In genomic region chr10:119284679-119285096, GRCh38 we compare ENCODE assay signal across 12 cellular contexts.
A peak's percentile ranks its signal among the peaks of the same experiment; 100 is the strongest.
DNase-seq lines count a peak whose midpoint lies in the region; ATAC-seq, FAIRE-seq and TF ChIP-seq lines count a peak whose summit lies in the region.
"Had no signal": no experiment of that assay in that cellular context is flagged by ENCODE, and none has a peak within 500 bp of the region (broad histone marks: within the 10 kb centered on the region; RNA-seq: fewer than 3 reads in every experiment).

No MANE protein-coding gene starts in this region.

- no TSS peak for BruUV-seq in GM12878 (replicated peaks; lab: Mats Ljungman, UMichigan)

- H3K79me2 ChIP-seq in GM12878 (ENCODE audit: control insufficient read depth, insufficient read depth, low read length) = peaks cover 8% of the 10 kb centered on the region

- peak overlapping the region; percentile 18; the same call in 1 of the 2 replicates for H3K4me2 ChIP-seq in GM12878 (ENCODE audit: control insufficient read depth, insufficient read depth)

- H3K27ac Mint-ChIP-seq in activated CD4-positive, alpha-beta T cell treated with anti-CD3 and anti-CD28 coated beads, Interleukin-2, amount 10 ng/mL, durations not matched to agents 24 days and 14 days = peak overlapping the region; percentile 70

- TF ChIP-seq CTCF in GM12878 (IDR thresholded peaks at IDR 0.05 in 2 of 3, conservative IDR thresholded peaks at IDR 0.05 in 1 of 3; ENCODE audit: control insufficient read depth in 2 of 3, extremely low read depth in 1 of 3, insufficient read depth in 1 of 3, low read depth in 3 of 3, low read length in 3 of 3) = no peak
- TF ChIP-seq CTCF in testis (IDR thresholded peaks at IDR 0.05) = no peak

- no peaks in the 10 kb centered on the region for H3K9me3 Mint-ChIP-seq in activated CD4-positive, alpha-beta T cell treated with anti-CD3 and anti-CD28 coated beads, Interleukin-2, amount 10 ng/mL, durations not matched to agents 24 days and 14 days

- no peak for ATAC-seq in GM12878

- H3K27ac ChIP-seq in GM12878 (ENCODE audit: control insufficient read depth, insufficient read depth) (0 out of 2 replicates have a peak overlapping the region, but pooled peaks have one; percentile 54), muscle layer of duodenum (ENCODE audit: low read length) (peak overlapping the region; percentile 36), testis (peak overlapping the region in 1 of 2 donors; percentile 53)

- H3K4me3 ChIP-seq in GM12878 = no peak overlapping the region
- H3K4me3 ChIP-seq in muscle layer of duodenum (ENCODE audit: low read depth in 1 of 2, low read length in 2 of 2) = no peak overlapping the region
- no peak overlapping the region for H3K4me3 ChIP-seq in testis

- peaks cover 68% of the 10 kb centered on the region for H3K4me1 Mint-ChIP-seq in activated CD4-positive, alpha-beta T cell treated with anti-CD3 and anti-CD28 coated beads, Interleukin-2, amount 10 ng/mL, durations not matched to agents 24 days and 14 days

- TF ChIP-seq RAD21 in GM12878 (IDR thresholded peaks at IDR 0.05; ENCODE audit: insufficient read depth, low read depth, low read length) = no peak

- H3K36me3 ChIP-seq in GM12878 (ENCODE audit: control insufficient read depth in 2 of 2, insufficient read depth in 2 of 2, low read length in 1 of 2) (no peaks in the 10 kb centered on the region), muscle layer of duodenum (ENCODE audit: control insufficient read depth in 1 of 2, insufficient read depth in 2 of 2, low read length in 2 of 2) (no peaks in the 10 kb centered on the region), testis (ENCODE audit: low read depth, missing control alignments) (no peaks in the 10 kb centered on the region)

- no peaks in the 10 kb centered on the region for H4K20me1 ChIP-seq in GM12878 (ENCODE audit: control insufficient read depth, insufficient read depth)

- H3K4me3 Mint-ChIP-seq in activated CD4-positive, alpha-beta T cell treated with anti-CD3 and anti-CD28 coated beads, Interleukin-2, amount 10 ng/mL, durations not matched to agents 24 days and 14 days = peak overlapping the region; percentile 67

- no peak for DNase-seq in activated CD4-positive, alpha-beta T cell treated with anti-CD3 and anti-CD28 coated beads, Interleukin-2, amount 10 ng/mL, durations not matched to agents 24 days and 14 days
- no peak for DNase-seq in activated CD4-positive, alpha-beta T cell treated with anti-CD3 and anti-CD28 coated beads for 1 hour
- DNase-seq in GM12878 (ENCODE audit: low read depth, low spot score) (no peak), testis (peak; percentile 49), NCI-H2029 (lab: John Stamatoyannopoulos, UW) (no peak), GDM1 (lab: John Stamatoyannopoulos, UW) (no peak), OCI-M1 (lab: John Stamatoyannopoulos, UW) (no peak)
- DNase-seq: DMS53; NCI-H187; NK-92 treated with Interleukin-12 subunit alpha and Interleukin-12 subunit beta, amount 100 ng/mL, for 24 hours; SW 1271 had no signal

- SMC1A ChIA-PET in GM12878 (lab: Charles Lee; ENCODE audit: uncharacterized antibody, unreplicated experiment) = interaction anchor here (1.4 kb wide), 1 partner anchor 11 kb away, joined by 4 read pairs; no protein-coding TSS in a partner anchor

- no peaks in the 10 kb centered on the region for H3K27me3 ChIP-seq in GM12878 (replicated peaks in 1 of 2; ENCODE audit: control insufficient read depth in 2 of 2, insufficient read depth in 2 of 2, low read length in 1 of 2)
- H3K27me3 ChIP-seq in muscle layer of duodenum (ENCODE audit: low read depth, low read length) = no peaks in the 10 kb centered on the region
- no peaks in the 10 kb centered on the region for H3K27me3 ChIP-seq in testis

- in situ Hi-C loops in GM12878 (cut with MboI) = no loop called here

- H3K9me3 ChIP-seq in GM12878 (replicated peaks; ENCODE audit: control insufficient read depth, insufficient read depth, low read length) (no peaks in the 10 kb centered on the region), muscle layer of duodenum (ENCODE audit: control insufficient read depth in 1 of 2, low read length in 2 of 2) (no peaks in the 10 kb centered on the region), testis (no peaks in the 10 kb centered on the region)

- CTCF ChIA-PET in GM12878 (lab: Yijun Ruan, JAX) = no interaction called here

- no peak overlapping the region for H2AFZ ChIP-seq in GM12878 (ENCODE audit: control insufficient read depth, low read depth, low read length)

- 85% methylated on average over 7 of the region's 7 CpGs for WGBS in GM12878 (ENCODE audit: insufficient coverage, insufficient replicate concordance, low lambda C conversion rate, missing lambda C conversion rate)
- WGBS in testis, 2 donors = 44 to 52% methylated on average over 3 to 7 of the region's 7 CpGs

- POLR2A ChIA-PET in GM12878 (lab: Charles Lee) = no interaction called here

- peaks cover 2% of the 10 kb centered on the region for H3K36me3 Mint-ChIP-seq in activated CD4-positive, alpha-beta T cell treated with anti-CD3 and anti-CD28 coated beads, Interleukin-2, amount 10 ng/mL, durations not matched to agents 24 days and 14 days (ENCODE audit: low read depth)

- H3K4me1 ChIP-seq in GM12878 (ENCODE audit: control insufficient read depth, insufficient read depth, low read length) (peaks cover 32% of the 10 kb centered on the region), muscle layer of duodenum (ENCODE audit: control insufficient read depth in 1 of 2, insufficient read depth in 2 of 2, low read length in 2 of 2) (peaks cover 40 to 52% of the 10 kb centered on the region in 2 donors), testis (peaks cover 54% of the 10 kb centered on the region)

- H3K27me3 Mint-ChIP-seq in activated CD4-positive, alpha-beta T cell treated with anti-CD3 and anti-CD28 coated beads, Interleukin-2, amount 10 ng/mL, durations not matched to agents 24 days and 14 days = no peaks in the 10 kb centered on the region

- intact Hi-C loops in activated CD4-positive, alpha-beta T cell treated with anti-CD3 and anti-CD28 coated beads, Interleukin-2, amount 10 ng/mL, durations not matched to agents 24 days and 14 days (cut with micrococcal nuclease) = loop anchor here (2.0 to 5.0 kb wide), 2 partner anchors 16 to 32 kb away; no protein-coding TSS in a partner anchor
- intact Hi-C loops in GM12878 (cut with micrococcal nuclease; ENCODE audit: unreplicated experiment) = no loop called here
- intact Hi-C loops in testis (cut with DNase I; ENCODE audit: low total_unique reads) = no loop called here

- H3K9ac ChIP-seq in GM12878 (ENCODE audit: control insufficient read depth, insufficient read depth, low read length) = no peak overlapping the region

- RAD21 ChIA-PET in GM12878 (lab: Charles Lee; ENCODE audit: unreplicated experiment) = interaction anchor here (1.7 kb wide), 1 partner anchor 13 kb away, joined by 5 read pairs; no protein-coding TSS in a partner anchor

- no peak for FAIRE-seq in GM12878 (lab: Jason Lieb, UNC)

- no peak for TF ChIP-seq POLR2A in GM12878 (IDR thresholded peaks at IDR 0.05; ENCODE audit: low read depth, low read length)
- no peak for TF ChIP-seq POLR2A in testis (IDR thresholded peaks at IDR 0.05)

- TF ChIP-seq EP300 in GM12878 (IDR thresholded peaks at IDR 0.05; ENCODE audit: borderline replicate concordance in 1 of 2, control insufficient read depth in 1 of 2, low read depth in 2 of 2, low read length in 2 of 2) = no peak

TF ChIP-seq in GM12878, 131 proteins besides CTCF, POLR2A, EP300 and RAD21:
- TF ChIP-seq PML (IDR thresholded peaks at IDR 0.05; ENCODE audit: low read length) (no peak), CHD2 (IDR thresholded peaks at IDR 0.05; ENCODE audit: borderline replicate concordance, low read depth, low read length) (no peak), CEBPB (IDR thresholded peaks at IDR 0.05; ENCODE audit: borderline replicate concordance in 1 of 2, low read depth in 2 of 2, low read length in 2 of 2) (no peak), CHD1 (IDR thresholded peaks at IDR 0.05; ENCODE audit: low read depth, low read length) (no peak), ZNF217 (IDR thresholded peaks at IDR 0.05) (no peak), RFX5 (IDR thresholded peaks at IDR 0.05; ENCODE audit: low read depth, low read length) (no peak), ZNF207 (IDR thresholded peaks at IDR 0.05; ENCODE audit: borderline replicate concordance) (no peak), SMAD1 (IDR thresholded peaks at IDR 0.05; ENCODE audit: low read depth, partially characterized antibody) (no peak), EZH2 (IDR thresholded peaks at IDR 0.05; ENCODE audit: borderline replicate concordance, control insufficient read depth, low read depth, low read length) (no peak), SIX5 (IDR thresholded peaks at IDR 0.05; ENCODE audit: low read depth, low read length, severe bottlenecking) (no peak)
